Comparison of ENCODE assay signal across 8 cellular contexts in genomic region chr1:20661235-20662109, GRCh38. TPM values are rescaled to one million over a fixed set of nuclear protein-coding genes. Genes with fewer than 3 reads are reported as not detected.
DNase-seq lines count a peak whose midpoint lies in the region; ATAC-seq and TF ChIP-seq lines count a peak whose summit lies in the region.

DDOST (minus strand) TSS chr1:20661369; CDS start chr1:20661350, 19 bp downstream.

- peak within 1 kb of the TSS; percentile 98 for H3K27ac Mint-ChIP-seq in activated CD4-positive, alpha-beta memory T cell treated with anti-CD3 and anti-CD28 coated beads for 36 hours

- H3K9me3 ChIP-seq in right lobe of liver: no peaks in the 10 kb centered on the region

- TF ChIP-seq POLR2A in right lobe of liver (IDR thresholded peaks at IDR 0.05): peak; percentile 46

- ATAC-seq in GM19395 (IDR thresholded peaks at IDR 0.05; ENCODE audit: unreplicated experiment): peak; percentile 98
- peak; percentile 93 for ATAC-seq in HG03571 (IDR thresholded peaks at IDR 0.05; ENCODE audit: unreplicated experiment)
- peak; percentile 93 to 97 (median 96) for ATAC-seq in right lobe of liver

- H3K27ac ChIP-seq in dorsolateral prefrontal cortex (peak within 1 kb of the TSS; percentile 9 to 96 (median 84)), right lobe of liver (peak within 1 kb of the TSS; percentile 49 to 51 (median 50))

- H3K4me3 Mint-ChIP-seq in activated CD4-positive, alpha-beta memory T cell treated with anti-CD3 and anti-CD28 coated beads for 36 hours: peak within 1 kb of the TSS; percentile 100

- intact Hi-C loops in activated CD4-positive, alpha-beta memory T cell treated with anti-CD3 and anti-CD28 coated beads for 36 hours (cut with micrococcal nuclease): loop anchor here (2.0 to 5.0 kb wide), 3 partner anchors 71 to 631 kb away; partner anchors contain the start of genes ECE1, HP1BP3 and SH2D5
- intact Hi-C loops in dorsolateral prefrontal cortex (cut with DNase I) (loop anchor here in 1 of 2 donors (5.0 kb wide), 1 partner anchor 154 kb away; the partner anchor contains the start of gene MUL1), right lobe of liver (cut with DNase I) (no loop called here)

- peaks cover 0 to 20% (median 9%) of the 10 kb centered on the region in 4 donors for H3K4me1 ChIP-seq in right lobe of liver

- H3K4me3 ChIP-seq in dorsolateral prefrontal cortex (peak within 1 kb of the TSS; percentile 62 to 100 (median 94)), right lobe of liver (peak within 1 kb of the TSS; percentile 80 to 99 (median 97))

- WGBS in right lobe of liver (ENCODE audit: insufficient coverage, low coverage, low lambda C conversion rate, missing lambda C conversion rate): 0% methylated on average over 10 of the region's 55 CpGs

- TF ChIP-seq CTCF in dorsolateral prefrontal cortex (IDR thresholded peaks at IDR 0.05 in 54 of 56, conservative IDR thresholded peaks at IDR 0.05 in 2 of 56; ENCODE audit: low read depth in 1 of 56, partially characterized antibody in 56 of 56) (peak; percentile 29 to 85 (median 66)), right lobe of liver (IDR thresholded peaks at IDR 0.05) (peak; percentile 10 to 56 (median 54))

- H3K36me3 ChIP-seq in right lobe of liver: peaks cover 0 to 13% (median 5%) of the 10 kb centered on the region in 4 donors

- no peaks in the 10 kb centered on the region for H3K9me3 Mint-ChIP-seq in activated CD4-positive, alpha-beta memory T cell treated with anti-CD3 and anti-CD28 coated beads for 36 hours

- H3K36me3 Mint-ChIP-seq in activated CD4-positive, alpha-beta memory T cell treated with anti-CD3 and anti-CD28 coated beads for 36 hours: peaks cover 28% of the 10 kb centered on the region

- H3K4me1 Mint-ChIP-seq in activated CD4-positive, alpha-beta memory T cell treated with anti-CD3 and anti-CD28 coated beads for 36 hours (ENCODE audit: low read depth): peaks cover 46% of the 10 kb centered on the region

- H3K27me3 ChIP-seq in dorsolateral prefrontal cortex: no peaks in the 10 kb centered on the region
- no peaks in the 10 kb centered on the region for H3K27me3 ChIP-seq in right lobe of liver

- POLR2A ChIA-PET in activated CD4-positive, alpha-beta memory T cell treated with anti-CD3 and anti-CD28 coated beads for 36 hours (lab: Charles Lee): no interaction called here

- CTCF ChIA-PET in activated CD4-positive, alpha-beta memory T cell treated with anti-CD3 and anti-CD28 coated beads for 36 hours (lab: Charles Lee): interaction anchor here (0.7 to 2.0 kb wide), 10 partner anchors 10 to 534 kb away, joined by 3 to 14 read pairs (median 4); partner anchors contain the start of gene PINK1

- H3K27me3 Mint-ChIP-seq in activated CD4-positive, alpha-beta memory T cell treated with anti-CD3 and anti-CD28 coated beads for 36 hours: no peaks in the 10 kb centered on the region

- DNase-seq in CD1c-positive myeloid dendritic cell (ENCODE audit: extremely low spot score) (peak; percentile 98), NCI-H82 (lab: John Stamatoyannopoulos, UW) (peak; percentile 100), dorsolateral prefrontal cortex (peak; percentile 94 to 98 (median 98)), right lobe of liver (peak; percentile 97)
- DNase-seq in activated CD4-positive, alpha-beta memory T cell treated with anti-CD3 and anti-CD28 coated beads for 36 hours: peak; percentile 98
- DNase-seq in stimulated activated CD4-positive, alpha-beta T cell treated with anti-CD3 and anti-CD28 coated beads, Interleukin-4, amount 100 ng/mL, for 48 hours (ENCODE audit: low read depth in 2 of 2): peak; percentile 88 to 93

RNA-seq across cellular contexts. Expression of gene DDOST, which starts in this region (rescaled TPM):
- total RNA-seq in activated CD4-positive, alpha-beta memory T cell treated with anti-CD3 and anti-CD28 coated beads for 36 hours: 100 to 1,000 TPM; 165 to 180 TPM
- 10 to 100 TPM; 45.1 to 81.9 (median 60.6) TPM for total RNA-seq in dorsolateral prefrontal cortex
- total RNA-seq in right lobe of liver: 100 to 1,000 TPM in 3 of 6 experiments, 10 to 100 TPM in 3; 53.0 to 132 (median 100) TPM

Comparison
In these comparisons a context has a peak if more than half of its experiments do, and no peak if none do; other contexts are left out.
1. Peak in every context shown above with its lines: DNase-seq, ATAC-seq, H3K4me3 ChIP-seq and H3K27ac ChIP-seq.